Comparison of ENCODE assay signal across 23 cellular contexts in genomic region chr3:194081826-194082225, GRCh38. TPM values are rescaled to one million over a fixed set of nuclear protein-coding genes. Genes with fewer than 3 reads are reported as not detected.
"Had no signal": no experiment of that assay in that cellular context is flagged by ENCODE, and none has a peak within 500 bp of the region (broad histone marks: within the 10 kb centered on the region; RNA-seq: fewer than 3 reads in every experiment).

No MANE protein-coding gene starts in this region.

- H3K9me3 ChIP-seq: adrenal gland had no signal

- H3K4me3 ChIP-seq: adrenal gland, SK-N-MC had no signal

- H3K27me3 ChIP-seq: adrenal gland had no signal

- H3K27ac ChIP-seq: SK-N-MC had no signal

- DNase-seq: activated B cell treated with CpG ODN at 0.5 μM for 24 hours; activated CD4-positive, alpha-beta memory T cell treated with anti-CD3 and anti-CD28 coated beads, Interleukin-2, amount 10 ng/mL, durations not matched to agents 7 days and 5 days; activated CD4-positive, alpha-beta T cell treated with anti-CD3 and anti-CD28 coated beads for 36 hours; activated CD4-positive, alpha-beta T cell treated with anti-CD3 and anti-CD28 coated beads, Interleukin-2, amount 50 U/mL, for 1 hour; activated CD8-positive, alpha-beta memory T cell treated with anti-CD3 and anti-CD28 coated beads, Interleukin-2, amount 50 U/mL, for 48 hours; activated naive CD4-positive, alpha-beta T cell treated with anti-CD3 and anti-CD28 coated beads, Interleukin-2, amount 50 U/mL, for 16 hours; activated naive CD8-positive, alpha-beta T cell treated with anti-CD3 and anti-CD28 coated beads, Interleukin-2, amount 10 ng/mL, durations not matched to agents 7 days and 5 days; activated T-cell treated with anti-CD3 and anti-CD28 coated beads, Interleukin-2, amount 50 U/mL, for 1 hour; adrenal gland; anterior cingulate cortex; cerebellar nuclear complex; IMR-90; KBM-7; NCI-H1048; NCI-H1694; NCI-H2029 treated with DMSO at 0.1 percent for 48 hours; NCI-H345; NCI-H510A; NCI-H748 treated with DMSO at 0.1 percent for 48 hours; T-cell; T-helper 2 cell; T1000 had no signal

- H3K36me3 ChIP-seq: adrenal gland had no signal

- ATAC-seq: activated CD4-positive, alpha-beta T cell treated with anti-CD3 and anti-CD28 coated beads for 36 hours; T-cell had no signal

RNA-seq across cellular contexts. Expression of gene HES1, which starts 54.1 kb away (rescaled TPM):
- total RNA-seq: activated naive CD8-positive, alpha-beta T cell treated with anti-CD3 and anti-CD28 coated beads, Interleukin-2, amount 10 ng/mL, durations not matched to agents 7 days and 5 days had no signal
